Comparison of ENCODE assay signal across 5 cellular contexts in genomic region chr18:54984908-54985307, GRCh38. TPM values are rescaled to one million over a fixed set of nuclear protein-coding genes. Genes with fewer than 3 reads are reported as not detected.
"Had no signal": no experiment of that assay in that cellular context is flagged by ENCODE, and none has a peak within 500 bp of the region (broad histone marks: within the 10 kb centered on the region; RNA-seq: fewer than 3 reads in every experiment).

No MANE protein-coding gene starts in this region.

- H3K4me3 Mint-ChIP-seq: IgD-negative memory B cell had no signal

- DNase-seq: IMR-90 had no signal

- H3K27ac Mint-ChIP-seq: IgD-negative memory B cell had no signal

- H3K4me3 ChIP-seq: K562 had no signal

- H3K27ac ChIP-seq: HL-60 had no signal

- H3K9me3 Mint-ChIP-seq: IgD-negative memory B cell had no signal

- ATAC-seq: HepG2, K562 had no signal

- H3K27me3 Mint-ChIP-seq: IgD-negative memory B cell had no signal

- H3K36me3 Mint-ChIP-seq: IgD-negative memory B cell had no signal

RNA-seq across cellular contexts. Expression of gene CCDC68, which starts 25.6 kb away (rescaled TPM):
- polyA plus RNA-seq: IgD-negative memory B cell had no signal
